Comparison of ENCODE assay signal across 18 cellular contexts in the genomic region with DNA sequence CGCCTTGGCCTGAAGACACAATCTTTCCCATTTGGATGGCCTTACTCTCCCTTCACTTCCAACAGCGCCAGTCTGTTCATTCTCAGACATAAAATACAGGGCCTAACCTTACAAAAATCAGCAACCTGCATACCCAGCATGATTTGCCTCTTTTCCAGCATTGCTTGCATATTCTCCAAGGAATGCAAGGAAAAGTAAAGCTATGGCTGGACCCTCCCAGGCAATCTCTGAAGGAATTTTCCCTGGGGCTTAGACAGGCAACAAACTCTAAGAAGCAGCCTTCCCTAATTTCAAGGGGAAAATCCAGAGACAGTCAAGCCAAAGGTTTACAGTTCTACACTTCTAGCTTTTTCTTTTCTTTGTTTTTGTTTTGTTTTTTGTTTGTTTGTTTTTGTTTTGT.
"Had no signal": no experiment of that assay in that cellular context is flagged by ENCODE, and none has a peak within 500 bp of the region (broad histone marks: within the 10 kb centered on the region; RNA-seq: fewer than 3 reads in every experiment).

No MANE protein-coding gene starts in this region.

- H3K9me3 ChIP-seq: adrenal gland, colonic mucosa, left ventricle myocardium inferior, psoas muscle, sigmoid colon, testis had no signal

- H3K27me3 ChIP-seq: adrenal gland, colonic mucosa, sigmoid colon, testis had no signal

- H3K4me1 ChIP-seq: colonic mucosa had no signal

- FAIRE-seq: islet of Langerhans had no signal

- ATAC-seq: psoas muscle; stimulated activated naive CD8-positive, alpha-beta T cell treated with anti-CD3 and anti-CD28 coated beads, Interleukin-15, amount 100 ng/mL, for 72 hours; T-cell had no signal

- H3K27me3 Mint-ChIP-seq: stimulated activated naive CD8-positive, alpha-beta T cell treated with anti-CD3 and anti-CD28 coated beads, Interleukin-15, amount 100 ng/mL, for 72 hours; T-cell had no signal

- H3K36me3 ChIP-seq: colonic mucosa had no signal

- H3K4me3 Mint-ChIP-seq: T-cell had no signal

- H3K4me3 ChIP-seq: adrenal gland, colonic mucosa, left ventricle myocardium inferior, psoas muscle, sigmoid colon, SK-N-MC, testis had no signal

- H3K9me3 Mint-ChIP-seq: stimulated activated naive CD8-positive, alpha-beta T cell treated with anti-CD3 and anti-CD28 coated beads, Interleukin-15, amount 100 ng/mL, for 72 hours; T-cell had no signal

- DNase-seq: activated CD4-positive, alpha-beta T cell treated with anti-CD3 and anti-CD28 coated beads for 48 hours; activated CD8-positive, alpha-beta memory T cell treated with anti-CD3 and anti-CD28 coated beads for 24 hours; activated T-cell treated with anti-CD3 and anti-CD28 coated beads for 4 hours; adrenal gland; caudate nucleus; colonic mucosa; foreskin melanocyte; head of caudate nucleus; left ventricle myocardium inferior; psoas muscle; sigmoid colon; stimulated activated CD4-positive, alpha-beta T cell treated with anti-CD3 and anti-CD28 coated beads, Interleukin-12 subunit alpha, Interleukin-12 subunit beta, amount 100 ng/mL, for 4 hours; stimulated activated naive CD8-positive, alpha-beta T cell treated with anti-CD3 and anti-CD28 coated beads, Interleukin-15, amount 100 ng/mL, for 72 hours; T-cell; testis had no signal

- H3K27ac ChIP-seq: colonic mucosa, left ventricle myocardium inferior, psoas muscle, sigmoid colon, SK-N-MC, testis, VCaP had no signal
